Comparison of ENCODE assay signal across 21 cellular contexts in the genomic region with DNA sequence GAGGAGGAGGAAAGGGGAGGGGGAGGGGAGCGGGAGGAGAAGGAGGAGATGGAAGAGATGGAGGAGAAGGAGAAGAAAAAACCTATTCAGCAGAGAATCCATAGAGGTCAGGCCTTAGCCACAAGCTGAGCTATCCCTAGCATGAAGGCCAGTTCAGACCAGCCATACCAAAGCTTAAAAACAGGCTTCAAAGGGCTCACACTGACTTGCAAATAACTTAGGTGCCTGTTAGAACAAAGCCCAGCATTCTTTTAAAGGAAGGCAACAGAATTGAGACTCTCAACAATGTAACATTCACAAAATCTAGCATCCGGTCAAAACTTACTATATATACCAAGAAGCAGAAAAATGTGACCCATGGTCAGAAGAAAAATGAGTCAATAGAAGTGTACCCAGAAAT.
"Had no signal": no experiment of that assay in that cellular context is flagged by ENCODE, and none has a peak within 500 bp of the region (broad histone marks: within the 10 kb centered on the region; RNA-seq: fewer than 3 reads in every experiment).

No MANE protein-coding gene starts in this region.

- ATAC-seq: activated CD8-positive, alpha-beta memory T cell treated with anti-CD3 and anti-CD28 coated beads, Interleukin-2, amount 10 ng/mL, durations not matched to agents 7 days and 5 days; activated naive CD4-positive, alpha-beta T cell treated with anti-CD3 and anti-CD28 coated beads, Interleukin-2, amount 50 U/mL, for 72 hours; stimulated activated naive CD8-positive, alpha-beta T cell treated with anti-CD3 and anti-CD28 coated beads, Interleukin-15, Interleukin-2, amounts not matched to agents 100 U/mL and 50 U/mL, for 24 hours had no signal

- H3K4me3 Mint-ChIP-seq: activated B cell treated with CpG ODN at 0.5 μM for 24 hours; activated CD4-positive, alpha-beta memory T cell treated with anti-CD3 and anti-CD28 coated beads, Interleukin-2, amount 10 ng/mL, durations not matched to agents 7 days and 5 days; activated CD8-positive, alpha-beta memory T cell treated with anti-CD3 and anti-CD28 coated beads, Interleukin-2, amount 10 ng/mL, durations not matched to agents 7 days and 5 days; nephron progenitor cell had no signal

- H3K27me3 ChIP-seq: esophagus muscularis mucosa, vagina had no signal

- DNase-seq: activated B cell treated with CpG ODN at 0.5 μM for 24 hours; activated CD4-positive, alpha-beta memory T cell treated with anti-CD3 and anti-CD28 coated beads, Interleukin-2, amount 10 ng/mL, durations not matched to agents 7 days and 5 days; activated CD4-positive, alpha-beta T cell treated with anti-CD3 and anti-CD28 coated beads for 4 hours; activated CD8-positive, alpha-beta memory T cell treated with anti-CD3 and anti-CD28 coated beads, Interleukin-2, amount 10 ng/mL, durations not matched to agents 7 days and 5 days; activated effector memory CD4-positive, alpha-beta T cell treated with anti-CD3 and anti-CD28 coated beads, Interleukin-2, amount 50 U/mL, for 16 hours; caudate nucleus; cortex of kidney; hypothalamus; kidney; midbrain; nephron progenitor cell; occipital lobe; posterior cingulate gyrus; retina; stimulated activated naive CD8-positive, alpha-beta T cell treated with anti-CD3 and anti-CD28 coated beads, Interleukin-15, Interleukin-2, amounts not matched to agents 100 U/mL and 50 U/mL, for 24 hours; T-helper 1 cell; T-helper 9 cell; trophoblast cell had no signal

- H3K27ac ChIP-seq: vagina had no signal

- H3K4me1 Mint-ChIP-seq: activated B cell treated with CpG ODN at 0.5 μM for 24 hours, nephron progenitor cell had no signal

- H3K36me3 ChIP-seq: esophagus muscularis mucosa, vagina had no signal

- H3K27ac Mint-ChIP-seq: activated B cell treated with CpG ODN at 0.5 μM for 24 hours; activated CD4-positive, alpha-beta memory T cell treated with anti-CD3 and anti-CD28 coated beads, Interleukin-2, amount 10 ng/mL, durations not matched to agents 7 days and 5 days; activated CD8-positive, alpha-beta memory T cell treated with anti-CD3 and anti-CD28 coated beads, Interleukin-2, amount 10 ng/mL, durations not matched to agents 7 days and 5 days; nephron progenitor cell had no signal

- H3K4me3 ChIP-seq: esophagus muscularis mucosa, vagina had no signal

- FAIRE-seq: kidney had no signal
